Comparison of ENCODE assay signal across 1 cellular context in the genomic region with DNA sequence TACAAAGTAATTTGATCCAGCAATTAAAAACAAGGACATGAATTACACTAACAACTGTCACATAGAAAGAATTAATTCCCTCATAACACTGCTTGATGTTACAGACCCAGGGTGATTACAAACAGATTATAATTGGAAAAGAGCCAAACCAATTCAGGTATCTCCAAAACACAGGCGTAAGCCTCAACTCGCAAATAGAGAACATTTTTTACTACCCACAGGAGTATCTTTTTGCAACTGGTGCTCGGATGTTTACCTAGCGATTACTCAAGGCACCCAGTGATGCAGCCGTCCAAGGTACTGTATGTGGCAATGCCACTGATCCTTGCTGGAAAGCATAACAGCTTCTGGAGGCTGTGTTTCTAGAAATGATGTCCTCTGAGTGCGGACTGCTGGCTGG.
A peak's percentile ranks its signal among the peaks of the same experiment; 100 is the strongest.
TF ChIP-seq lines count a peak whose summit lies in the region.

No MANE protein-coding gene starts in this region.

TF ChIP-seq in HEK293, 187 proteins besides CTCF, POLR2A, EP300 and RAD21 (continued from another document):
- peak; percentile 58 for TF ChIP-seq ZEB2 (tag by site-specific recombination; IDR thresholded peaks at IDR 0.05)
- TF ChIP-seq FEZF1 (tag by site-specific recombination; IDR thresholded peaks at IDR 0.05): peak; percentile 81
- no peak for TF ChIP-seq ZNF391 (tag by site-specific recombination; IDR thresholded peaks at IDR 0.05; ENCODE audit: borderline replicate concordance, low read depth)
- TF ChIP-seq ZNF114 (tag by site-specific recombination; IDR thresholded peaks at IDR 0.05): no peak
- no peak for TF ChIP-seq YY1 (tag by site-specific recombination; IDR thresholded peaks at IDR 0.05)
- 0 out of 2 replicates have a peak, but pooled peaks have one; percentile 36 for TF ChIP-seq ZNF24 (tag by site-specific recombination; IDR thresholded peaks at IDR 0.05)
- TF ChIP-seq ZNF785 (tag by site-specific recombination; IDR thresholded peaks at IDR 0.05): no peak
- TF ChIP-seq, protein P1, sequence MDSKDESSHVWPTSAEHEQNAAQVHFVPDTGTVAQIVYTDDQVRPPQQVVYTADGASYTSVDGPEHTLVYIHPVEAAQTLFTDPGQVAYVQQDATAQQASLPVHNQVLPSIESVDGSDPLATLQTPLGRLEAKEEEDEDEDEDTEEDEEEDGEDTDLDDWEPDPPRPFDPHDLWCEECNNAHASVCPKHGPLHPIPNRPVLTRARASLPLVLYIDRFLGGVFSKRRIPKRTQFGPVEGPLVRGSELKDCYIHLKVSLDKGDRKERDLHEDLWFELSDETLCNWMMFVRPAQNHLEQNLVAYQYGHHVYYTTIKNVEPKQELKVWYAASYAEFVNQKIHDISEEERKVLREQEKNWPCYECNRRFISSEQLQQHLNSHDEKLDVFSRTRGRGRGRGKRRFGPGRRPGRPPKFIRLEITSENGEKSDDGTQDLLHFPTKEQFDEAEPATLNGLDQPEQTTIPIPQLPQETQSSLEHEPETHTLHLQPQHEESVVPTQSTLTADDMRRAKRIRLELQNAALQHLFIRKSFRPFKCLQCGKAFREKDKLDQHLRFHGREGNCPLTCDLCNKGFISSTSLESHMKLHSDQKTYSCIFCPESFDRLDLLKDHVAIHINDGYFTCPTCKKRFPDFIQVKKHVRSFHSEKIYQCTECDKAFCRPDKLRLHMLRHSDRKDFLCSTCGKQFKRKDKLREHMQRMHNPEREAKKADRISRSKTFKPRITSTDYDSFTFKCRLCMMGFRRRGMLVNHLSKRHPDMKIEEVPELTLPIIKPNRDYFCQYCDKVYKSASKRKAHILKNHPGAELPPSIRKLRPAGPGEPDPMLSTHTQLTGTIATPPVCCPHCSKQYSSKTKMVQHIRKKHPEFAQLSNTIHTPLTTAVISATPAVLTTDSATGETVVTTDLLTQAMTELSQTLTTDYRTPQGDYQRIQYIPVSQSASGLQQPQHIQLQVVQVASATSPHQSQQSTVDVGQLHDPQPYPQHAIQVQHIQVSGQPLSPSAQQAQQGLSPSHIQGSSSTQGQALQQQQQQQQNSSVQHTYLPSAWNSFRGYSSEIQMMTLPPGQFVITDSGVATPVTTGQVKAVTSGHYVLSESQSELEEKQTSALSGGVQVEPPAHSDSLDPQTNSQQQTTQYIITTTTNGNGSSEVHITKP (tag by site-specific recombination; IDR thresholded peaks at IDR 0.05): 0 out of 2 replicates have a peak, but pooled peaks have one; percentile 36
- TF ChIP-seq ZNF366 (tag by site-specific recombination; conservative IDR thresholded peaks at IDR 0.05): peak; percentile 70
- TF ChIP-seq, protein P2, sequence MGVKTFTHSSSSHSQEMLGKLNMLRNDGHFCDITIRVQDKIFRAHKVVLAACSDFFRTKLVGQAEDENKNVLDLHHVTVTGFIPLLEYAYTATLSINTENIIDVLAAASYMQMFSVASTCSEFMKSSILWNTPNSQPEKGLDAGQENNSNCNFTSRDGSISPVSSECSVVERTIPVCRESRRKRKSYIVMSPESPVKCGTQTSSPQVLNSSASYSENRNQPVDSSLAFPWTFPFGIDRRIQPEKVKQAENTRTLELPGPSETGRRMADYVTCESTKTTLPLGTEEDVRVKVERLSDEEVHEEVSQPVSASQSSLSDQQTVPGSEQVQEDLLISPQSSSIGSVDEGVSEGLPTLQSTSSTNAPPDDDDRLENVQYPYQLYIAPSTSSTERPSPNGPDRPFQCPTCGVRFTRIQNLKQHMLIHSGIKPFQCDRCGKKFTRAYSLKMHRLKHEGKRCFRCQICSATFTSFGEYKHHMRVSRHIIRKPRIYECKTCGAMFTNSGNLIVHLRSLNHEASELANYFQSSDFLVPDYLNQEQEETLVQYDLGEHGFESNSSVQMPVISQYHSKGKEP (tag by site-specific recombination; IDR thresholded peaks at IDR 0.05): peak; percentile 76; the same call in 1 of the 2 replicates
- 0 out of 2 replicates have a peak, but pooled peaks have one; percentile 41 for TF ChIP-seq WT1 (tag by site-specific recombination; IDR thresholded peaks at IDR 0.05)
- TF ChIP-seq ZNF394 (tag by site-specific recombination; IDR thresholded peaks at IDR 0.05; ENCODE audit: borderline replicate concordance): peak; percentile 59; the same call in 1 of the 2 replicates
- no peak for TF ChIP-seq PRDM1 (tag by site-specific recombination; IDR thresholded peaks at IDR 0.05)
- TF ChIP-seq SCRT2 (tag by site-specific recombination; IDR thresholded peaks at IDR 0.05): peak; percentile 96
- TF ChIP-seq ZNF629 (tag by site-specific recombination; IDR thresholded peaks at IDR 0.05): peak; percentile 38; the same call in 1 of the 2 replicates
- TF ChIP-seq ZFP69B (tag by site-specific recombination; IDR thresholded peaks at IDR 0.05): peak; percentile 32; the same call in 1 of the 2 replicates
- TF ChIP-seq TRIM28 (IDR thresholded peaks at IDR 0.05; ENCODE audit: borderline replicate concordance, low read length): 0 out of 2 replicates have a peak, but pooled peaks have one; percentile 49
- TF ChIP-seq OSR2 (tag by site-specific recombination; IDR thresholded peaks at IDR 0.05): peak; percentile 96
- TF ChIP-seq, protein P3, sequence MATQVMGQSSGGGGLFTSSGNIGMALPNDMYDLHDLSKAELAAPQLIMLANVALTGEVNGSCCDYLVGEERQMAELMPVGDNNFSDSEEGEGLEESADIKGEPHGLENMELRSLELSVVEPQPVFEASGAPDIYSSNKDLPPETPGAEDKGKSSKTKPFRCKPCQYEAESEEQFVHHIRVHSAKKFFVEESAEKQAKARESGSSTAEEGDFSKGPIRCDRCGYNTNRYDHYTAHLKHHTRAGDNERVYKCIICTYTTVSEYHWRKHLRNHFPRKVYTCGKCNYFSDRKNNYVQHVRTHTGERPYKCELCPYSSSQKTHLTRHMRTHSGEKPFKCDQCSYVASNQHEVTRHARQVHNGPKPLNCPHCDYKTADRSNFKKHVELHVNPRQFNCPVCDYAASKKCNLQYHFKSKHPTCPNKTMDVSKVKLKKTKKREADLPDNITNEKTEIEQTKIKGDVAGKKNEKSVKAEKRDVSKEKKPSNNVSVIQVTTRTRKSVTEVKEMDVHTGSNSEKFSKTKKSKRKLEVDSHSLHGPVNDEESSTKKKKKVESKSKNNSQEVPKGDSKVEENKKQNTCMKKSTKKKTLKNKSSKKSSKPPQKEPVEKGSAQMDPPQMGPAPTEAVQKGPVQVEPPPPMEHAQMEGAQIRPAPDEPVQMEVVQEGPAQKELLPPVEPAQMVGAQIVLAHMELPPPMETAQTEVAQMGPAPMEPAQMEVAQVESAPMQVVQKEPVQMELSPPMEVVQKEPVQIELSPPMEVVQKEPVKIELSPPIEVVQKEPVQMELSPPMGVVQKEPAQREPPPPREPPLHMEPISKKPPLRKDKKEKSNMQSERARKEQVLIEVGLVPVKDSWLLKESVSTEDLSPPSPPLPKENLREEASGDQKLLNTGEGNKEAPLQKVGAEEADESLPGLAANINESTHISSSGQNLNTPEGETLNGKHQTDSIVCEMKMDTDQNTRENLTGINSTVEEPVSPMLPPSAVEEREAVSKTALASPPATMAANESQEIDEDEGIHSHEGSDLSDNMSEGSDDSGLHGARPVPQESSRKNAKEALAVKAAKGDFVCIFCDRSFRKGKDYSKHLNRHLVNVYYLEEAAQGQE (tag by site-specific recombination; IDR thresholded peaks at IDR 0.05): peak; percentile 69
- no peak for TF ChIP-seq ZNF155 (tag by site-specific recombination; IDR thresholded peaks at IDR 0.05)
- TF ChIP-seq OVOL3 (tag by site-specific recombination; IDR thresholded peaks at IDR 0.05): 0 out of 2 replicates have a peak, but pooled peaks have one; percentile 31
- TF ChIP-seq ZNF501 (tag by site-specific recombination; IDR thresholded peaks at IDR 0.05): 0 out of 2 replicates have a peak, but pooled peaks have one; percentile 24
- TF ChIP-seq, protein P4, sequence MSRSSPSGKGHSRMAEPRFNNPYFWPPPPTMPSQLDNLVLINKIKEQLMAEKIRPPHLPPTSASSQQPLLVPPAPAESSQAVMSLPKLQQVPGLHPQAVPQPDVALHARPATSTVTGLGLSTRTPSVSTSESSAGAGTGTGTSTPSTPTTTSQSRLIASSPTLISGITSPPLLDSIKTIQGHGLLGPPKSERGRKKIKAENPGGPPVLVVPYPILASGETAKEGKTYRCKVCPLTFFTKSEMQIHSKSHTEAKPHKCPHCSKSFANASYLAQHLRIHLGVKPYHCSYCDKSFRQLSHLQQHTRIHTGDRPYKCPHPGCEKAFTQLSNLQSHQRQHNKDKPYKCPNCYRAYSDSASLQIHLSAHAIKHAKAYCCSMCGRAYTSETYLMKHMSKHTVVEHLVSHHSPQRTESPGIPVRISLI (tag by site-specific recombination; IDR thresholded peaks at IDR 0.05): 0 out of 2 replicates have a peak, but pooled peaks have one; percentile 28
- TF ChIP-seq ZNF518A (tag by site-specific recombination; conservative IDR thresholded peaks at IDR 0.05; ENCODE audit: low read depth): peak; percentile 33; the same call in 1 of the 2 replicates
- TF ChIP-seq ZNF843 (tag by site-specific recombination; IDR thresholded peaks at IDR 0.05): peak; percentile 80
- TF ChIP-seq IKZF3 (tag by site-specific recombination; IDR thresholded peaks at IDR 0.05): peak; percentile 54
- peak; percentile 74 for TF ChIP-seq SP7 (tag by site-specific recombination; IDR thresholded peaks at IDR 0.05)
- peak; percentile 99 for TF ChIP-seq BCL6B (tag by site-specific recombination; IDR thresholded peaks at IDR 0.05)
- no peak for TF ChIP-seq ZNF624 (tag by site-specific recombination; IDR thresholded peaks at IDR 0.05)
- 0 out of 2 replicates have a peak, but pooled peaks have one; percentile 8 for TF ChIP-seq GLI2 (tag by site-specific recombination; IDR thresholded peaks at IDR 0.05; ENCODE audit: borderline replicate concordance, low read depth)
- TF ChIP-seq, protein P5, sequence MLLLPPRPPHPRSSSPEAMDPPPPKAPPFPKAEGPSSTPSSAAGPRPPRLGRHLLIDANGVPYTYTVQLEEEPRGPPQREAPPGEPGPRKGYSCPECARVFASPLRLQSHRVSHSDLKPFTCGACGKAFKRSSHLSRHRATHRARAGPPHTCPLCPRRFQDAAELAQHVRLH (tag by site-specific recombination; IDR thresholded peaks at IDR 0.05): peak; percentile 60; the same call in 1 of the 2 replicates
- TF ChIP-seq, protein P6, sequence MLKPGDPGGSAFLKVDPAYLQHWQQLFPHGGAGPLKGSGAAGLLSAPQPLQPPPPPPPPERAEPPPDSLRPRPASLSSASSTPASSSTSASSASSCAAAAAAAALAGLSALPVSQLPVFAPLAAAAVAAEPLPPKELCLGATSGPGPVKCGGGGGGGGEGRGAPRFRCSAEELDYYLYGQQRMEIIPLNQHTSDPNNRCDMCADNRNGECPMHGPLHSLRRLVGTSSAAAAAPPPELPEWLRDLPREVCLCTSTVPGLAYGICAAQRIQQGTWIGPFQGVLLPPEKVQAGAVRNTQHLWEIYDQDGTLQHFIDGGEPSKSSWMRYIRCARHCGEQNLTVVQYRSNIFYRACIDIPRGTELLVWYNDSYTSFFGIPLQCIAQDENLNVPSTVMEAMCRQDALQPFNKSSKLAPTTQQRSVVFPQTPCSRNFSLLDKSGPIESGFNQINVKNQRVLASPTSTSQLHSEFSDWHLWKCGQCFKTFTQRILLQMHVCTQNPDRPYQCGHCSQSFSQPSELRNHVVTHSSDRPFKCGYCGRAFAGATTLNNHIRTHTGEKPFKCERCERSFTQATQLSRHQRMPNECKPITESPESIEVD (tag by site-specific recombination; IDR thresholded peaks at IDR 0.05): peak; percentile 85
- 0 out of 2 replicates have a peak, but pooled peaks have one; percentile 22 for TF ChIP-seq BCL11A (tag by site-specific recombination; IDR thresholded peaks at IDR 0.05; ENCODE audit: low read depth)
- TF ChIP-seq SCRT1 (tag by site-specific recombination; IDR thresholded peaks at IDR 0.05; ENCODE audit: borderline replicate concordance): peak; percentile 77
